ENCODE assay signal across 13 cellular contexts in genomic region chr22:23954991-23955305, GRCh38. TPM values are rescaled to one million over a fixed set of nuclear protein-coding genes. Genes with fewer than 3 reads are reported as not detected.
"Had no signal": no experiment of that assay in that cellular context is flagged by ENCODE, and none has a peak within 500 bp of the region (broad histone marks: within the 10 kb centered on the region; RNA-seq: fewer than 3 reads in every experiment).

No MANE protein-coding gene starts in this region.

RNA-seq across cellular contexts. Expression of gene GSTT2B, which starts 6.0 kb away (rescaled TPM):
- total RNA-seq: activated B cell treated with CpG ODN at 0.5 μM for 24 hours; activated CD8-positive, alpha-beta T cell treated with anti-CD3 and anti-CD28 coated beads for 36 hours; activated T-cell treated with anti-CD3 and anti-CD28 coated beads, Interleukin-2, amount 50 U/mL, for 4 hours had no signal

RNA-seq across cellular contexts. Expression of gene DDTL, which starts 11.7 kb away (rescaled TPM):
- total RNA-seq: activated CD8-positive, alpha-beta T cell treated with anti-CD3 and anti-CD28 coated beads for 36 hours had no signal

RNA-seq across cellular contexts. Expression of gene GSTT2, which starts 25.0 kb away (rescaled TPM):
- total RNA-seq: activated B cell treated with CpG ODN at 0.5 μM for 24 hours; activated CD8-positive, alpha-beta T cell treated with anti-CD3 and anti-CD28 coated beads for 36 hours; activated T-cell treated with anti-CD3 and anti-CD28 coated beads, Interleukin-2, amount 50 U/mL, for 4 hours; astrocyte; bronchial epithelial cell; cerebellum; T-helper 1 cell treated with Interleukin-12 subunit alpha and Interleukin-12 subunit beta and Interleukin-4 antibody, amounts not matched to agents 30 ng/mL and 1 ng/mL, for 36 hours had no signal

RNA-seq across cellular contexts. Expression of gene GSTT4, which starts 50.3 kb away (rescaled TPM):
- total RNA-seq: activated B cell treated with CpG ODN at 0.5 μM for 24 hours; activated CD8-positive, alpha-beta T cell treated with anti-CD3 and anti-CD28 coated beads for 36 hours; activated T-cell treated with anti-CD3 and anti-CD28 coated beads, Interleukin-2, amount 50 U/mL, for 4 hours; activated T-helper 17 cell treated with anti-CD3 and anti-CD28 coated beads, Interleukin-2, amount 50 U/mL, for 72 hours; astrocyte; bronchial epithelial cell; cardiac septum; cerebellum; esophagus muscularis mucosa; foreskin keratinocyte; gastrocnemius medialis; T-helper 1 cell treated with Interleukin-12 subunit alpha and Interleukin-12 subunit beta and Interleukin-4 antibody, amounts not matched to agents 30 ng/mL and 1 ng/mL, for 36 hours had no signal
- polyA plus RNA-seq: adipose tissue, foreskin keratinocyte had no signal
